In genomic region chr1:225603538-225604354, GRCh38 we compare ENCODE assay signal across 10 cellular contexts. TPM values are rescaled to one million over a fixed set of nuclear protein-coding genes. Genes with fewer than 3 reads are reported as not detected.
DNase-seq lines count a peak whose midpoint lies in the region; ATAC-seq, FAIRE-seq and TF ChIP-seq lines count a peak whose summit lies in the region.
"Had no signal": no experiment of that assay in that cellular context is flagged by ENCODE, and none has a peak within 500 bp of the region (broad histone marks: within the 10 kb centered on the region; RNA-seq: fewer than 3 reads in every experiment).

No MANE protein-coding gene starts in this region.

- no peaks in the 10 kb centered on the region for H3K9me3 ChIP-seq in skeletal muscle tissue (ENCODE audit: control insufficient read depth in 3 of 3, low read length in 3 of 3)

- FAIRE-seq in GM12891 (lab: Jason Lieb, UNC) = no peak

- peak overlapping the region; percentile 79 for H3K27ac ChIP-seq in VCaP
- peak overlapping the region; percentile 69 for H3K27ac ChIP-seq in skeletal muscle tissue (ENCODE audit: low read depth, low read length)

- no peak for TF ChIP-seq POLR2A in GM12891 (IDR thresholded peaks at IDR 0.05; ENCODE audit: low read depth, low read length)

- TF ChIP-seq CTCF in VCaP (conservative IDR thresholded peaks at IDR 0.05) = no peak

- no peak overlapping the region for H3K4me3 ChIP-seq in skeletal muscle tissue (ENCODE audit: low read length in 3 of 3)

- peaks cover 0 to 4% (median 0%) of the 10 kb centered on the region in 3 donors for H3K36me3 ChIP-seq in skeletal muscle tissue (ENCODE audit: control insufficient read depth in 3 of 3, insufficient read depth in 3 of 3, low read length in 3 of 3)

- peaks cover 2 to 7% (median 3%) of the 10 kb centered on the region in 3 donors for H3K4me1 ChIP-seq in skeletal muscle tissue (ENCODE audit: control insufficient read depth in 3 of 3, insufficient read depth in 3 of 3, low read length in 3 of 3)

- DNase-seq in HS-27A (ENCODE audit: low read depth) (peak; percentile 30), glomerular visceral epithelial cell (ENCODE audit: extremely low spot score) (peak; percentile 37), NCI-H226 (no peak), globus pallidus (ENCODE audit: low spot score) (no peak), GM12891 (ENCODE audit: insufficient read length, low spot score) (no peak)
- DNase-seq: anterior cingulate cortex, NCI-H748 treated with DMSO at 0.1 percent for 48 hours had no signal

- peak overlapping the region; percentile 1 to 58 (median 24) for H3K9ac ChIP-seq in skeletal muscle tissue (ENCODE audit: low read depth in 1 of 3, low read length in 3 of 3)

- ATAC-seq in HG02798 (IDR thresholded peaks at IDR 0.05; ENCODE audit: poor library complexity, unreplicated experiment) = no peak

- no peaks in the 10 kb centered on the region for H3K27me3 ChIP-seq in skeletal muscle tissue (ENCODE audit: control insufficient read depth in 3 of 3, insufficient read depth in 3 of 3, low read length in 3 of 3)

TF ChIP-seq in GM12891, 5 proteins besides CTCF, POLR2A, EP300 and RAD21:
- no peak for TF ChIP-seq SPI1 (IDR thresholded peaks at IDR 0.05; ENCODE audit: low read depth, low read length)
- TF ChIP-seq TAF1 (IDR thresholded peaks at IDR 0.05; ENCODE audit: low read depth, low read length) = no peak
- TF ChIP-seq POU2F2 (IDR thresholded peaks at IDR 0.05; ENCODE audit: low read depth, low read length) = no peak
- TF ChIP-seq PAX5 (IDR thresholded peaks at IDR 0.05; ENCODE audit: insufficient read depth, low read length, severe bottlenecking) = no peak
- TF ChIP-seq POLR2AphosphoS5 (IDR thresholded peaks at IDR 0.05; ENCODE audit: low read depth, low read length) = no peak

RNA-seq across cellular contexts. Expression of gene ENAH, which starts 49.2 kb away (rescaled TPM):
- total RNA-seq in skeletal muscle tissue = 38.6 TPM
- not detected for polyA plus RNA-seq in GM12891 (2012; ENCODE audit: low read depth, missing spikeins)

Comparison
In these comparisons a context has a peak if more than half of its experiments do, and no peak if none do; other contexts are left out.
1. DNase-seq: peak in HS-27A (single experiment) and glomerular visceral epithelial cell (single experiment); none in NCI-H226 (single experiment), globus pallidus (single experiment) and GM12891 (single experiment).